14 cellular contexts compared by ENCODE assay signal in the genomic region with DNA sequence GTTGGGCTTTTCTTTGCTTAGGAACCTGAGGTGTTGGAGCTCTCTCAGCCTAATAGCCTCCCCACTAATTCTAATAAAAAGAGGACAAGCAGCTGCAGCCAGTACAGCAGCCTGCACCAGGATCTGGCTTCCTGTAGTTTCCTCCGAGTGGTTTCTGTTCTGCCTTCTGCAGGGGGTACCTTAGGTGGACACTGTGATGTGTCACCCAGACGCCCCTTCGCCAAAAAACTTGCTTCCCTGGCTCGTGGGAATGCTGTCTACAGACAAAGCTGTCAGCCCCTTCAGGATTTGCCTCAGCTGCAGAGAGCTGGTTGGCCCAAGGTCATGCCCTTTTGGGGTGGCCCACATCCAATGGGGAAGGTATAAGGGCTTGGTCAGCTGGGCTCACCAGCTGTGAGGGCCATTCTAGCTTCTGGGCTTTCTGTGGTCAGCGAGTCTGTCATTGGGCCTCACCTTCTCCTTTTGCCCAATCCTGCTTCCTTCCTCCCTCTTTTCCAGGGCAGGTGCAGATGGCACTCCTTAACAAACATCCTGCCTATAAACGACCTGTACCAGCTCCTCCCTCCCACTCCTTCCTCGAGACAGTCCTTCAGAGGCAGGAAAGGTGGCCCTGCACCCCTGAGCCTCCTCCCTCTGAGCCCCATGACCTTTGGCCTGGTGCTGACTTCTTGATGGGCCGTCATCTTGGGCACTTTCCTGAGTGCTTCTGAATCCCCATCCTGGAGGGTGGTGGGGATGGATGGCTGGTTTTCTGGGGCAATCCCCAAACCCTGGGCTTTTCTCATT. TPM values are rescaled to one million over a fixed set of nuclear protein-coding genes. Genes with fewer than 3 reads are reported as not detected.
DNase-seq lines count a peak whose midpoint lies in the region; ATAC-seq and TF ChIP-seq lines count a peak whose summit lies in the region.
"Had no signal": no experiment of that assay in that cellular context is flagged by ENCODE, and none has a peak within 500 bp of the region (broad histone marks: within the 10 kb centered on the region; RNA-seq: fewer than 3 reads in every experiment).

No MANE protein-coding gene starts in this region.

- 49% methylated on average over 8 of the region's 8 CpGs for WGBS in body of pancreas, 2 donors
- WGBS in mesenchymal stem cell, result 67% methylated on average over 8 of the region's 8 CpGs

- no peak overlapping the region for H4K8ac ChIP-seq in mesenchymal stem cell (ENCODE audit: low read length)

- no peak overlapping the region for H3K4me2 ChIP-seq in mesenchymal stem cell (ENCODE audit: low read length, poor library complexity, severe bottlenecking)

- H3K9me3 ChIP-seq in cardiac muscle cell (ENCODE audit: low read depth) (no peaks in the 10 kb centered on the region), body of pancreas (no peaks in the 10 kb centered on the region), mesenchymal stem cell (ENCODE audit: control insufficient read depth, low read length) (no peaks in the 10 kb centered on the region), upper lobe of right lung (no peaks in the 10 kb centered on the region)
- H3K9me3 ChIP-seq: right atrium auricular region, vagina had no signal

- H3K4me1 ChIP-seq in cardiac muscle cell (ENCODE audit: low read depth) (peaks cover 25% of the 10 kb centered on the region), body of pancreas (peaks cover 47% of the 10 kb centered on the region), mesenchymal stem cell (ENCODE audit: control insufficient read depth, insufficient read depth, low read depth, low read length) (peaks cover 33% of the 10 kb centered on the region), upper lobe of right lung (peaks cover 45% of the 10 kb centered on the region)

- no peak for TF ChIP-seq CTCF in cardiac muscle cell (IDR thresholded peaks at IDR 0.05; ENCODE audit: low read depth, low read length)
- TF ChIP-seq CTCF in body of pancreas (IDR thresholded peaks at IDR 0.05), result no peak
- TF ChIP-seq CTCF in upper lobe of right lung (IDR thresholded peaks at IDR 0.05), result no peak

- H3K14ac ChIP-seq in mesenchymal stem cell (ENCODE audit: low read length in 2 of 2), result no peak overlapping the region

- no peak for TF ChIP-seq POLR2A in body of pancreas (IDR thresholded peaks at IDR 0.05)

- intact Hi-C loops in Right ventricle myocardium superior (cut with DNase I), result no loop called here
- intact Hi-C loops in body of pancreas (cut with DNase I), result no loop called here
- intact Hi-C loops in upper lobe of right lung (cut with DNase I), result no loop called here

- H2AFZ ChIP-seq in mesenchymal stem cell (ENCODE audit: low read depth, low read length), result no peak overlapping the region

- no peak overlapping the region for H4K91ac ChIP-seq in mesenchymal stem cell (ENCODE audit: low read length)

- ATAC-seq in Right ventricle myocardium superior (ENCODE audit: poor library complexity) (no peak), body of pancreas (no peak), upper lobe of right lung (no peak), GM21723 (IDR thresholded peaks at IDR 0.05; ENCODE audit: unreplicated experiment) (no peak)

- H2BK15ac ChIP-seq in mesenchymal stem cell (ENCODE audit: low read depth, poor library complexity, severe bottlenecking), result no peak overlapping the region

- H3K27ac ChIP-seq in cardiac muscle cell (peak overlapping the region; percentile 16), body of pancreas (peak overlapping the region; percentile 12 to 68 (median 54)), mesenchymal stem cell (ENCODE audit: low read length, poor library complexity, severe bottlenecking) (no peak overlapping the region), upper lobe of right lung (peak overlapping the region; percentile 51)
- H3K27ac ChIP-seq: right atrium auricular region, vagina had no signal

- peak overlapping the region; percentile 7 for H2AK5ac ChIP-seq in mesenchymal stem cell (ENCODE audit: low read length, severe bottlenecking)

- H2BK5ac ChIP-seq in mesenchymal stem cell (ENCODE audit: low read depth, low read length, poor library complexity, severe bottlenecking), result no peak overlapping the region

- H3K4me3 ChIP-seq in cardiac muscle cell (no peak overlapping the region), body of pancreas (no peak overlapping the region), mesenchymal stem cell (ENCODE audit: insufficient read depth in 1 of 2, low read depth in 1 of 2, low read length in 2 of 2) (no peak overlapping the region), upper lobe of right lung (no peak overlapping the region)
- H3K4me3 ChIP-seq: right atrium auricular region, vagina had no signal

- H3K27me3 ChIP-seq in cardiac muscle cell, result no peaks in the 10 kb centered on the region
- no peaks in the 10 kb centered on the region for H3K27me3 ChIP-seq in body of pancreas
- no peaks in the 10 kb centered on the region for H3K27me3 ChIP-seq in mesenchymal stem cell (ENCODE audit: control insufficient read depth in 1 of 2, insufficient read depth in 1 of 2, low read length in 2 of 2)
- no peaks in the 10 kb centered on the region for H3K27me3 ChIP-seq in upper lobe of right lung
- H3K27me3 ChIP-seq: right atrium auricular region, vagina had no signal

- H3K4ac ChIP-seq in mesenchymal stem cell (ENCODE audit: low read depth in 1 of 2, low read length in 2 of 2), result no peak overlapping the region

- H3K9ac ChIP-seq in mesenchymal stem cell (ENCODE audit: low read length), result no peak overlapping the region

- H3K36me3 ChIP-seq in cardiac muscle cell (no peaks in the 10 kb centered on the region), body of pancreas (replicated peaks in 1 of 2; ENCODE audit: insufficient read depth in 1 of 2, low read depth in 2 of 2) (no peaks in the 10 kb centered on the region), mesenchymal stem cell (ENCODE audit: control insufficient read depth in 1 of 2, insufficient read depth in 2 of 2, low read depth in 1 of 2, low read length in 2 of 2) (no peaks in the 10 kb centered on the region), upper lobe of right lung (no peaks in the 10 kb centered on the region)
- H3K36me3 ChIP-seq: right atrium auricular region, vagina had no signal

- H2BK120ac ChIP-seq in mesenchymal stem cell (ENCODE audit: low read depth, low read length), result no peak overlapping the region

- no peaks in the 10 kb centered on the region for H3K79me1 ChIP-seq in mesenchymal stem cell (replicated peaks; ENCODE audit: low read length, poor library complexity, severe bottlenecking)

- no peak overlapping the region for H3K23ac ChIP-seq in mesenchymal stem cell (ENCODE audit: low read length in 2 of 2)

- peak overlapping the region in 1 of 2 experiments; percentile 7 for H2BK12ac ChIP-seq in mesenchymal stem cell (ENCODE audit: low read length in 2 of 2)

- DNase-seq in cardiac muscle cell (ENCODE audit: low read depth in 1 of 2, low spot score in 1 of 2) (no peak), Right ventricle myocardium superior (no peak), body of pancreas (no peak), mesenchymal stem cell (no peak), upper lobe of right lung (no peak), NCI-H1048 (lab: John Stamatoyannopoulos, UW) (no peak)
- no peak for DNase-seq in activated CD8-positive, alpha-beta memory T cell treated with anti-CD3 and anti-CD28 coated beads, Interleukin-2, amount 50 U/mL, for 4 hours
- DNase-seq: ACHN; activated CD4-positive, CD25-positive, alpha-beta regulatory T cell; naive B cell; NCI-H1436 treated with DMSO at 0.1 percent for 48 hours had no signal

- H3K18ac ChIP-seq in mesenchymal stem cell (ENCODE audit: low read depth in 1 of 2, low read length in 2 of 2), result peak overlapping the region in 1 of 2 experiments; percentile 13

RNA-seq across cellular contexts. Expression of gene ROCK2, which starts 44.0 kb away (rescaled TPM):
- total RNA-seq in cardiac muscle cell (12.9 and 18.9 TPM in 2 replicates), Right ventricle myocardium superior (31.5 TPM), body of pancreas (10 to 100 TPM; 24.4 to 32.3 TPM), upper lobe of right lung (63.5 TPM)
- polyA plus RNA-seq in cardiac muscle cell, result 30.0 and 31.7 TPM in 2 replicates
- 27.3 TPM for polyA plus RNA-seq in mesenchymal stem cell (2013, experiment 1 of 2)
- polyA plus RNA-seq in mesenchymal stem cell (2013, experiment 2 of 2), result 25.6 TPM
